8 cellular contexts compared by ENCODE assay signal in the genomic region with DNA sequence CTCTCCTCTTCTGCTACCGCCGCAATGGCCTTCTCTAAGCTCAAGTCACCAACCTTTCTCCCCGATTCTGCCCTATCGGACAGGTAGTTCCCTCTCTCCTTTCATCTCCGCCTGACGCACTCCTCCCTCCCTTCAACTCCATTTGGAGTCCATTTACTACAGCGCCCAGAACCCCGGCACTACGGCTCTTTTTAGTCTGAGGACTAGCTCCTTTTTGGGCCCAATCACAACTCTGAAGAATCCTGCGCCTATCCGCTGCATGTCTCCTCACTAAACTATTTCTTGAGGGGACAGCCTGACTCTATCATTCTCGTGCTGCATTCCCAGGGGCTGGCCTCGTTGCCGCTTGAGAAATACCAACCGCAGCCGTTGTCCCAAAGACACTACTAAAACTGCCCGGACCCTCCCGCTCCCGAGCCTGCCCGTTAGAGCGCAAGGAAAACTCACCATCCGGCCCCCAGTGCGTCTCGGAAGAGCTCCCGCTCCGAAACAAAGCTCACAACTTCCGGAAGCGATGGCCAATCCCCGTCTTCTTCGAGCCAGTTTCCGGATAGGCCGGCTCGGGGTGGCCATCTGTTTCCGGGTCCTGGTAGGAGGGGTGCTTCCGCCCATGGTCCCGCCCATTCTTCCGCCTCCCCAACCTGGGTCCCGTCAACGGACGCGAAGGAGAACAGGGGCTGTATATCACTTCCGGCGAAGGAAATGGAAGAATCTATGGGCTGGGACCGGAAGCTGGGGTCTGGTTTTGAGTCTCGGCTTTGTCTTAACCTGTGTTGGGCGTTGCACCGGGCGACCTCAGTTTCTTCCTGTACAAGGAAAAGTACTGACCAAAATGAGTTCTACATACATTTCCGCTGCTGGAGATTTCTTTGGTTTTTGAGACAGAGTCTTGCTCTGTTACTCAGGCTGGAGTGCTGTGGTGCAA. TPM values are rescaled to one million over a fixed set of nuclear protein-coding genes. Genes with fewer than 3 reads are reported as not detected.
DNase-seq lines count a peak whose midpoint lies in the region; ATAC-seq and TF ChIP-seq lines count a peak whose summit lies in the region.

TSS of gene TPRKB (minus strand) at position 491 of the 925 bp plus-strand sequence. CDS start 2,776 bp downstream, outside the sequence.

- peaks cover 23% of the 10 kb centered on the region for H3K36me3 ChIP-seq in DND-41 (ENCODE audit: insufficient read depth, low read length)
- H3K36me3 ChIP-seq in GM23248 (ENCODE audit: low read depth), result peaks cover 8% of the 10 kb centered on the region; the same call in 1 of the 2 replicates
- peaks cover under 1% of the 10 kb centered on the region for H3K36me3 ChIP-seq in fibroblast of lung (ENCODE audit: control insufficient read depth, insufficient read depth, low read length)

- H3K27me3 Mint-ChIP-seq in activated T-helper 1 cell treated with anti-CD3 and anti-CD28 coated beads, Interleukin-12 subunit alpha, Interleukin-12 subunit beta, Interleukin-2, Interleukin-4 antibody, amounts not matched to agents 30 ng/mL and 10 ng/mL and 1 ng/mL, durations not matched to agents 14 hours and 24 hours and 36 hours (ENCODE audit: insufficient read depth), result peaks cover 3% of the 10 kb centered on the region
- H3K27me3 Mint-ChIP-seq in naive thymus-derived CD8-positive, alpha-beta T cell, result no peaks in the 10 kb centered on the region

- intact Hi-C loops in activated T-helper 1 cell treated with anti-CD3 and anti-CD28 coated beads, Interleukin-12 subunit alpha, Interleukin-12 subunit beta, Interleukin-2, Interleukin-4 antibody, amounts not matched to agents 30 ng/mL and 10 ng/mL and 1 ng/mL, durations not matched to agents 14 hours and 24 hours and 36 hours (cut with micrococcal nuclease), result loop anchor here (1.0 to 5.0 kb wide), 17 partner anchors 43 to 1096 kb away; partner anchors contain the start of genes ALMS1, AUP1, BOLA3 and DGUOK

- no peak for TF ChIP-seq CTCF in DND-41 (IDR thresholded peaks at IDR 0.05; ENCODE audit: borderline replicate concordance, extremely low read depth, low read length, poor library complexity, severe bottlenecking)
- TF ChIP-seq CTCF in fibroblast of lung (conservative IDR thresholded peaks at IDR 0.05 in 1 of 2, IDR thresholded peaks at IDR 0.05 in 1 of 2; ENCODE audit: low read depth in 1 of 2, low read length in 2 of 2), result no peak

- H3K27ac Mint-ChIP-seq in activated T-helper 1 cell treated with anti-CD3 and anti-CD28 coated beads, Interleukin-12 subunit alpha, Interleukin-12 subunit beta, Interleukin-2, Interleukin-4 antibody, amounts not matched to agents 30 ng/mL and 10 ng/mL and 1 ng/mL, durations not matched to agents 14 hours and 24 hours and 36 hours, result peak within 1 kb of the TSS; percentile 88
- peak within 1 kb of the TSS; percentile 88 to 96 (median 94) for H3K27ac Mint-ChIP-seq in naive thymus-derived CD8-positive, alpha-beta T cell

- H3K27me3 ChIP-seq in DND-41 (ENCODE audit: insufficient read depth, low read length, poor library complexity), result no peaks in the 10 kb centered on the region
- H3K27me3 ChIP-seq in GM23248 (replicated peaks; ENCODE audit: insufficient read depth), result no peaks in the 10 kb centered on the region
- H3K27me3 ChIP-seq in fibroblast of lung (ENCODE audit: control insufficient read depth, insufficient read depth, low read length), result no peaks in the 10 kb centered on the region

- peak within 1 kb of the TSS; percentile 97 for H3K4me3 Mint-ChIP-seq in activated T-helper 1 cell treated with anti-CD3 and anti-CD28 coated beads, Interleukin-12 subunit alpha, Interleukin-12 subunit beta, Interleukin-2, Interleukin-4 antibody, amounts not matched to agents 30 ng/mL and 10 ng/mL and 1 ng/mL, durations not matched to agents 14 hours and 24 hours and 36 hours
- peak within 1 kb of the TSS; percentile 88 to 98 (median 95) for H3K4me3 Mint-ChIP-seq in naive thymus-derived CD8-positive, alpha-beta T cell

- peaks cover 35% of the 10 kb centered on the region for H3K36me3 Mint-ChIP-seq in activated T-helper 1 cell treated with anti-CD3 and anti-CD28 coated beads, Interleukin-12 subunit alpha, Interleukin-12 subunit beta, Interleukin-2, Interleukin-4 antibody, amounts not matched to agents 30 ng/mL and 10 ng/mL and 1 ng/mL, durations not matched to agents 14 hours and 24 hours and 36 hours (ENCODE audit: low read depth)
- H3K36me3 Mint-ChIP-seq in naive thymus-derived CD8-positive, alpha-beta T cell, result peaks cover 8 to 31% (median 13%) of the 10 kb centered on the region in 3 donors

- H3K4me2 ChIP-seq in DND-41 (ENCODE audit: insufficient read depth, low read length), result peak within 1 kb of the TSS; percentile 87
- peak within 1 kb of the TSS; percentile 95 for H3K4me2 ChIP-seq in GM23248 (ENCODE audit: unreplicated experiment)
- H3K4me2 ChIP-seq in fibroblast of lung (ENCODE audit: extremely low read depth, insufficient read depth, low read length), result peak within 1 kb of the TSS; percentile 79

- H3K9me2 ChIP-seq in GM23248 (ENCODE audit: insufficient read depth), result no peaks in the 10 kb centered on the region

- H3K4me3 ChIP-seq in DND-41 (ENCODE audit: low read depth in 1 of 2, low read length in 2 of 2) (peak within 1 kb of the TSS; percentile 62 to 94), GM23248 (peak within 1 kb of the TSS; percentile 96), fibroblast of lung (replicated peaks in 1 of 4; ENCODE audit: control extremely low read depth in 1 of 4, insufficient read depth in 1 of 4, low read depth in 3 of 4, low read length in 4 of 4) (peak within 1 kb of the TSS; percentile 53 to 96 (median 86))

- peak; percentile 98 for ATAC-seq in DND-41 (ENCODE audit: insufficient read depth, low read depth)
- ATAC-seq in naive thymus-derived CD8-positive, alpha-beta T cell, result peak; percentile 95 to 97

- H3K4me1 Mint-ChIP-seq in activated T-helper 1 cell treated with anti-CD3 and anti-CD28 coated beads, Interleukin-12 subunit alpha, Interleukin-12 subunit beta, Interleukin-2, Interleukin-4 antibody, amounts not matched to agents 30 ng/mL and 10 ng/mL and 1 ng/mL, durations not matched to agents 14 hours and 24 hours and 36 hours (ENCODE audit: low read depth), result peaks cover 18% of the 10 kb centered on the region
- peaks cover 17 to 28% (median 21%) of the 10 kb centered on the region in 4 donors for H3K4me1 Mint-ChIP-seq in naive thymus-derived CD8-positive, alpha-beta T cell

- peak within 1 kb of the TSS; percentile 83 for H3K27ac ChIP-seq in DND-41 (ENCODE audit: low read length)
- peak within 1 kb of the TSS; percentile 50 for H3K27ac ChIP-seq in GM23248
- H3K27ac ChIP-seq in fibroblast of lung (ENCODE audit: insufficient read depth, low read length), result peak within 1 kb of the TSS; percentile 61

- H3F3A ChIP-seq in GM23248 (ENCODE audit: insufficient read depth), result peaks cover 8% of the 10 kb centered on the region; the same call in 1 of the 2 replicates

- DNase-seq in DND-41 (peak; percentile 97), GM23248 (peak; percentile 98), Kasumi-1 (lab: John Stamatoyannopoulos, UW) (peak; percentile 97), RPMI7951 (ENCODE audit: low read depth) (peak; percentile 99), fibroblast of lung (ENCODE audit: low read depth in 2 of 2) (peak; percentile 98 to 99)
- DNase-seq in activated T-helper 1 cell treated with anti-CD3 and anti-CD28 coated beads, Interleukin-12 subunit alpha, Interleukin-12 subunit beta, Interleukin-2, Interleukin-4 antibody, amounts not matched to agents 30 ng/mL and 10 ng/mL and 1 ng/mL, durations not matched to agents 14 hours and 24 hours and 36 hours (ENCODE audit: low spot score), result peak; percentile 94
- DNase-seq in naive thymus-derived CD8-positive, alpha-beta T cell, result peak; percentile 83 to 98 (median 94)
- DNase-seq in stimulated activated naive CD4-positive, alpha-beta T cell (lab: John Stamatoyannopoulos, UW), result peak; percentile 86 to 94 (median 92)

- in situ Hi-C loops in GM23248 (cut with MboI), result no loop called here

- H3K9me3 Mint-ChIP-seq in activated T-helper 1 cell treated with anti-CD3 and anti-CD28 coated beads, Interleukin-12 subunit alpha, Interleukin-12 subunit beta, Interleukin-2, Interleukin-4 antibody, amounts not matched to agents 30 ng/mL and 10 ng/mL and 1 ng/mL, durations not matched to agents 14 hours and 24 hours and 36 hours, result peaks cover 5% of the 10 kb centered on the region
- peaks cover 0 to 9% (median 0%) of the 10 kb centered on the region in 9 donors for H3K9me3 Mint-ChIP-seq in naive thymus-derived CD8-positive, alpha-beta T cell

- H2AFZ ChIP-seq in DND-41 (ENCODE audit: low read depth, low read length), result peak within 1 kb of the TSS; percentile 92
- peak within 1 kb of the TSS; percentile 97 for H2AFZ ChIP-seq in GM23248
- peak within 1 kb of the TSS; percentile 87 for H2AFZ ChIP-seq in fibroblast of lung (ENCODE audit: low read length)

- no peaks in the 10 kb centered on the region for H3K9me3 ChIP-seq in DND-41 (ENCODE audit: insufficient read depth, low read length, severe bottlenecking)
- no peaks in the 10 kb centered on the region for H3K9me3 ChIP-seq in GM23248 (ENCODE audit: low read depth)
- H3K9me3 ChIP-seq in fibroblast of lung (ENCODE audit: control insufficient read depth, insufficient read depth, low read depth, low read length), result no peaks in the 10 kb centered on the region

- H4K20me1 ChIP-seq in DND-41 (ENCODE audit: insufficient read depth, low read length), result no peaks in the 10 kb centered on the region
- H4K20me1 ChIP-seq in GM23248 (ENCODE audit: insufficient read depth), result no peaks in the 10 kb centered on the region
- no peaks in the 10 kb centered on the region for H4K20me1 ChIP-seq in fibroblast of lung (ENCODE audit: control insufficient read depth, extremely low read depth, insufficient read depth, low read length)

- POLR2A ChIA-PET in naive thymus-derived CD8-positive, alpha-beta T cell (lab: Charles Lee), result interaction anchor here (0.8 to 1.8 kb wide), 14 partner anchors 10 to 1974 kb away, joined by 3 to 16 read pairs (median 4); partner anchors contain the start of genes ALMS1, CCT7, DUSP11 and FBXO41

- H3K79me2 ChIP-seq in DND-41 (ENCODE audit: insufficient read depth, low read length) (peaks cover 32% of the 10 kb centered on the region), GM23248 (ENCODE audit: insufficient read depth) (peaks cover 26% of the 10 kb centered on the region), fibroblast of lung (ENCODE audit: control insufficient read depth, insufficient read depth, low read length) (peaks cover 11% of the 10 kb centered on the region)

- peaks cover 25% of the 10 kb centered on the region for H3K4me1 ChIP-seq in DND-41 (ENCODE audit: insufficient read depth, low read length)
- peaks cover 13% of the 10 kb centered on the region for H3K4me1 ChIP-seq in GM23248 (ENCODE audit: insufficient read depth)
- H3K4me1 ChIP-seq in fibroblast of lung (ENCODE audit: control insufficient read depth, extremely low read depth, insufficient read depth, low read length), result no peaks in the 10 kb centered on the region

- H3K9ac ChIP-seq in DND-41 (ENCODE audit: low read depth, low read length) (peak within 1 kb of the TSS; percentile 70), GM23248 (peak within 1 kb of the TSS; percentile 90), fibroblast of lung (ENCODE audit: insufficient read depth, low read length) (peak within 1 kb of the TSS; percentile 61)

- 1 to 2% methylated on average over 49 of the region's 49 CpGs for WGBS in GM23248 (ENCODE audit: low coverage in 1 of 2, low lambda C conversion rate in 2 of 2, missing lambda C conversion rate in 2 of 2), 2 experiments

RNA-seq across cellular contexts. Expression of gene TPRKB, which starts in this region (rescaled TPM):
- 20.1 and 24.4 TPM in 2 replicates for total RNA-seq in GM23248 (2014; rRNA removed; shearing (Covaris generic))
- polyA plus RNA-seq in GM23248 (2016; fragmentation: Nextera tagmentation; extraction: Ambion mirVana) (57.2 and 59.6 TPM in 2 replicates), fibroblast of lung (26.8 and 36.5 TPM in 2 replicates)
- 165 and 179 TPM in 2 replicates for total RNA-seq in RPMI7951 (2014; rRNA removed; shearing (Covaris generic))
- total RNA-seq in activated T-helper 1 cell treated with anti-CD3 and anti-CD28 coated beads, Interleukin-12 subunit alpha, Interleukin-12 subunit beta, Interleukin-2, Interleukin-4 antibody, amounts not matched to agents 30 ng/mL and 10 ng/mL and 1 ng/mL, durations not matched to agents 14 hours and 24 hours and 36 hours, result 41.5 and 42.7 TPM in 2 replicates
- total RNA-seq in fibroblast of lung, result 16.5 and 19.5 TPM in 2 replicates
- polyA plus RNA-seq in fibroblast of lung (2012), result 25.8 and 35.2 TPM in 2 replicates
- polyA minus RNA-seq in fibroblast of lung (ENCODE audit: low replicate concordance), result 1.0 TPM in 1 of 2 replicates, not detected in the other
- total RNA-seq in naive thymus-derived CD8-positive, alpha-beta T cell, result 10 to 100 TPM; 27.7 to 35.6 TPM
- polyA plus RNA-seq in naive thymus-derived CD8-positive, alpha-beta T cell, result 10 to 100 TPM; 71.4 to 74.7 (median 72.6) TPM

Comparison
In these comparisons a context has a peak if more than half of its experiments do, and no peak if none do; other contexts are left out.
1. Peak in every context shown above with its lines: DNase-seq, ATAC-seq, H3K4me3 ChIP-seq and H3K27ac ChIP-seq.